In the genomic region with DNA sequence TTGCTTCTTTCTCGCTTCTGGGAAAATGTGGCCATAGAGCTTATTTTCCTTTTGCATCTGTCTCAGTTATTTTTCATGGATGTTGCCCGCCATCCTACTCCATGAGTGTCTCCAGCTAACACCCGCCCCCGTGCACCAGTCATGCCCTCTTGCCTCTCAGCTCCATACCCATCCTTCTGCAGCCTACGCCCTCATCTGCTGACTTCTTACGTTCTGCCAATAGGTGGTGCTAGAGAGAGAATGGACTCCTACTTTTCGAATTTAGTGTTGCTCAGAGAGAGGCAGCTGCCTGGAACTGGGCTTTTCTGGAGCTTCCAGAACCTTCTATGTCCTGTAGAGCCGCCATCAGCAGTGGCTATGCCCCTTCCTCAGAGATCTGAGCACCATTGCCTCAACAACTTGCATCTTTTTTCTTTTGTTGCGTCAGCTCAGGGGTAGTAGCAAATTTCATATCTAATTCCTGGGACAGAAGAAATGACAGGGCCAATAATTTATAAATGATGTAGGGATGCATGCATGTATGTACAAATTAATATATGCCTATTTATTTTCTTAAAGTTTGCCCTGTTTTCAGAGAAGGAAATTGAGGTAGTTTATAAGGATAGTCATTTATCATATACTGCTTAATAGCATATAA, we compare ENCODE assay signal across 8 cellular contexts.
DNase-seq lines count a peak whose midpoint lies in the region; ATAC-seq and TF ChIP-seq lines count a peak whose summit lies in the region.

No MANE protein-coding gene starts in this region.

- no peaks in the 10 kb centered on the region for H3K36me3 ChIP-seq in psoas muscle (ENCODE audit: insufficient read depth in 1 of 2, low read depth in 1 of 2)

- H3K9me3 ChIP-seq in psoas muscle: no peaks in the 10 kb centered on the region

- in situ Hi-C loops in Caki2 (cut with HindIII; ENCODE audit: low pct_unique_long_range_greater_than_20kb, low sequenced_read_pairs): no loop called here

- 23 to 27% (median 25%) methylated on average over 9 of the region's 9 CpGs for WGBS in psoas muscle, 3 donors

- peak; percentile 45 for TF ChIP-seq CTCF in psoas muscle (IDR thresholded peaks at IDR 0.05)

- H3K27ac ChIP-seq in psoas muscle: no peak overlapping the region

- DNase-seq in Caki2 (ENCODE audit: low read depth): peak; percentile 30
- peak; percentile 25 for DNase-seq in Jurkat, Clone E6-1 (ENCODE audit: low read depth, low spot score)
- peak; percentile 47 for DNase-seq in SW480 (ENCODE audit: low spot score)
- peak; percentile 14 for DNase-seq in globus pallidus (ENCODE audit: low spot score)
- no peak for DNase-seq in psoas muscle
- DNase-seq in effector CD8-positive, alpha-beta T cell (lab: John Stamatoyannopoulos, UW): no peak
- no peak for DNase-seq in NK-92 treated with Interleukin-12 subunit alpha and Interleukin-12 subunit beta, amount 100 ng/mL, for 24 hours (lab: John Stamatoyannopoulos, UW)

- H3K27me3 ChIP-seq in psoas muscle (ENCODE audit: insufficient read depth in 3 of 3, low read length in 2 of 3): no peaks in the 10 kb centered on the region

- ATAC-seq in GM19035 (IDR thresholded peaks at IDR 0.05; ENCODE audit: unreplicated experiment) (peak; percentile 68), psoas muscle (peak in 1 of 4 donors; percentile 46)

- intact Hi-C loops in psoas muscle (cut with DNase I): loop anchor here in 1 of 2 donors (5.0 kb wide), 1 partner anchor 456 kb away; no protein-coding TSS in a partner anchor

- no peak overlapping the region for H3K4me3 ChIP-seq in Jurkat, Clone E6-1 (ENCODE audit: low read length)
- H3K4me3 ChIP-seq in psoas muscle: no peak overlapping the region

- no peaks in the 10 kb centered on the region for H3K4me1 ChIP-seq in psoas muscle

Comparison
In these comparisons a context has a peak if more than half of its experiments do, and no peak if none do; other contexts are left out.
1. DNase-seq: peak in Caki2 (single experiment), Jurkat, Clone E6-1 (single experiment), SW480 (single experiment) and globus pallidus (single experiment); none in psoas muscle (0 of 2), effector CD8-positive, alpha-beta T cell (single experiment) and NK-92 treated with Interleukin-12 subunit alpha and Interleukin-12 subunit beta, amount 100 ng/mL, for 24 hours (single experiment).